1 cellular context compared by ENCODE assay signal in the genomic region with DNA sequence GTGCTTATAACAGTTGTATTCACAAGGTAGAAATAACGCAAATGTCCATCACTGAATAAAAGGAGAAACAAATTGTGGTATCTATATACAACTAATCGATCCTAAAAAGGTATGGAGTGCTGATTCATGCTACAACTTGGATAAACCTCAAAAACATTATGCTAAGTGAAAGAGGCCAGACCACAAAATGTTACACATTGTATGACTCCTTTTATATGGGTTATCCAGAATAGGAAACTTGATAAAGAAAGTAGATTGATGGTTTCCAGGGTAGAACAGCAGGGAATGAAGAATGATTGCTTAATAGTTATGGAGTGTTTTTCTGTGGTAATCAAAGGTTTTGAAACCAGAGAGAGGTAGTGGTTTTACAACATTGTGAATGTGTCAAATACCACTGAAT.
TF ChIP-seq lines count a peak whose summit lies in the region.

No MANE protein-coding gene starts in this region.

TF ChIP-seq in K562, 482 proteins besides CTCF, POLR2A, EP300 and RAD21:
- TF ChIP-seq CEBPG (CRISPR knock-in tag; IDR thresholded peaks at IDR 0.05) (no peak), CEBPG (tag; conservative IDR thresholded peaks at IDR 0.05 in 1 of 2, IDR thresholded peaks at IDR 0.05 in 1 of 2) (peak; percentile 86 to 90), ZNF75A (CRISPR knock-in tag; IDR thresholded peaks at IDR 0.05) (0 out of 2 replicates have a peak, but pooled peaks have one; percentile 49), HNRNPL (IDR thresholded peaks at IDR 0.05; ENCODE audit: low read depth, low read length) (no peak), ZNF408 (CRISPR knock-in tag; IDR thresholded peaks at IDR 0.05; ENCODE audit: low read depth) (no peak), C11orf30 (IDR thresholded peaks at IDR 0.05; ENCODE audit: low read depth) (peak; percentile 61; the same call in 1 of the 2 replicates), RBFOX2 (IDR thresholded peaks at IDR 0.05; ENCODE audit: low read depth, low read length) (peak; percentile 34; the same call in 1 of the 2 replicates), SMARCB1 (IDR thresholded peaks at IDR 0.05; ENCODE audit: insufficient read length, low read depth) (no peak), FOSL1 (tag; conservative IDR thresholded peaks at IDR 0.05) (0 out of 2 replicates have a peak, but pooled peaks have one; percentile 19), PCBP2 (IDR thresholded peaks at IDR 0.05; ENCODE audit: low read depth, low read length, poor library complexity, severe bottlenecking) (no peak), ZNF316 (IDR thresholded peaks at IDR 0.05) (peak; percentile 31), NFE2 (IDR thresholded peaks at IDR 0.05; ENCODE audit: low read depth) (peak; percentile 71), SOX6 (IDR thresholded peaks at IDR 0.05) (peak; percentile 38; the same call in 1 of the 2 replicates), ZNF766 (CRISPR knock-in tag; conservative IDR thresholded peaks at IDR 0.05) (0 out of 2 replicates have a peak, but pooled peaks have one; percentile 24), DPF2 (IDR thresholded peaks at IDR 0.05) (peak; percentile 52; the same call in 1 of the 2 replicates), SMAD2 (IDR thresholded peaks at IDR 0.05; ENCODE audit: low read depth, low read length) (no peak), ZNF431 (CRISPR knock-in tag; IDR thresholded peaks at IDR 0.05) (no peak), MAFG (tag; conservative IDR thresholded peaks at IDR 0.05) (0 out of 2 replicates have a peak, but pooled peaks have one; percentile 47), CEBPB (tag; IDR thresholded peaks at IDR 0.05) (peak; percentile 90), MCM5 (IDR thresholded peaks at IDR 0.05; ENCODE audit: low read depth) (no peak), RFX5 (IDR thresholded peaks at IDR 0.05; ENCODE audit: low read depth, low read length) (no peak), NFE2L1 (tag; IDR thresholded peaks at IDR 0.05; ENCODE audit: borderline replicate concordance, low read depth) (0 out of 2 replicates have a peak, but pooled peaks have one; percentile 12), ARID1B (IDR thresholded peaks at IDR 0.05) (0 out of 2 replicates have a peak, but pooled peaks have one; percentile 19)
- TF ChIP-seq, protein P1, sequence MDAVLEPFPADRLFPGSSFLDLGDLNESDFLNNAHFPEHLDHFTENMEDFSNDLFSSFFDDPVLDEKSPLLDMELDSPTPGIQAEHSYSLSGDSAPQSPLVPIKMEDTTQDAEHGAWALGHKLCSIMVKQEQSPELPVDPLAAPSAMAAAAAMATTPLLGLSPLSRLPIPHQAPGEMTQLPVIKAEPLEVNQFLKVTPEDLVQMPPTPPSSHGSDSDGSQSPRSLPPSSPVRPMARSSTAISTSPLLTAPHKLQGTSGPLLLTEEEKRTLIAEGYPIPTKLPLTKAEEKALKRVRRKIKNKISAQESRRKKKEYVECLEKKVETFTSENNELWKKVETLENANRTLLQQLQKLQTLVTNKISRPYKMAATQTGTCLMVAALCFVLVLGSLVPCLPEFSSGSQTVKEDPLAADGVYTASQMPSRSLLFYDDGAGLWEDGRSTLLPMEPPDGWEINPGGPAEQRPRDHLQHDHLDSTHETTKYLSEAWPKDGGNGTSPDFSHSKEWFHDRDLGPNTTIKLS (IDR thresholded peaks at IDR 0.05; ENCODE audit: borderline replicate concordance, low read depth): no peak
- TF ChIP-seq, protein P2, sequence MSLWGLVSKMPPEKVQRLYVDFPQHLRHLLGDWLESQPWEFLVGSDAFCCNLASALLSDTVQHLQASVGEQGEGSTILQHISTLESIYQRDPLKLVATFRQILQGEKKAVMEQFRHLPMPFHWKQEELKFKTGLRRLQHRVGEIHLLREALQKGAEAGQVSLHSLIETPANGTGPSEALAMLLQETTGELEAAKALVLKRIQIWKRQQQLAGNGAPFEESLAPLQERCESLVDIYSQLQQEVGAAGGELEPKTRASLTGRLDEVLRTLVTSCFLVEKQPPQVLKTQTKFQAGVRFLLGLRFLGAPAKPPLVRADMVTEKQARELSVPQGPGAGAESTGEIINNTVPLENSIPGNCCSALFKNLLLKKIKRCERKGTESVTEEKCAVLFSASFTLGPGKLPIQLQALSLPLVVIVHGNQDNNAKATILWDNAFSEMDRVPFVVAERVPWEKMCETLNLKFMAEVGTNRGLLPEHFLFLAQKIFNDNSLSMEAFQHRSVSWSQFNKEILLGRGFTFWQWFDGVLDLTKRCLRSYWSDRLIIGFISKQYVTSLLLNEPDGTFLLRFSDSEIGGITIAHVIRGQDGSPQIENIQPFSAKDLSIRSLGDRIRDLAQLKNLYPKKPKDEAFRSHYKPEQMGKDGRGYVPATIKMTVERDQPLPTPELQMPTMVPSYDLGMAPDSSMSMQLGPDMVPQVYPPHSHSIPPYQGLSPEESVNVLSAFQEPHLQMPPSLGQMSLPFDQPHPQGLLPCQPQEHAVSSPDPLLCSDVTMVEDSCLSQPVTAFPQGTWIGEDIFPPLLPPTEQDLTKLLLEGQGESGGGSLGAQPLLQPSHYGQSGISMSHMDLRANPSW (CRISPR knock-in tag; IDR thresholded peaks at IDR 0.05): no peak
- TF ChIP-seq, protein P3, sequence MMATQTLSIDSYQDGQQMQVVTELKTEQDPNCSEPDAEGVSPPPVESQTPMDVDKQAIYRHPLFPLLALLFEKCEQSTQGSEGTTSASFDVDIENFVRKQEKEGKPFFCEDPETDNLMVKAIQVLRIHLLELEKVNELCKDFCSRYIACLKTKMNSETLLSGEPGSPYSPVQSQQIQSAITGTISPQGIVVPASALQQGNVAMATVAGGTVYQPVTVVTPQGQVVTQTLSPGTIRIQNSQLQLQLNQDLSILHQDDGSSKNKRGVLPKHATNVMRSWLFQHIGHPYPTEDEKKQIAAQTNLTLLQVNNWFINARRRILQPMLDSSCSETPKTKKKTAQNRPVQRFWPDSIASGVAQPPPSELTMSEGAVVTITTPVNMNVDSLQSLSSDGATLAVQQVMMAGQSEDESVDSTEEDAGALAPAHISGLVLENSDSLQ (IDR thresholded peaks at IDR 0.05): 0 out of 2 replicates have a peak, but pooled peaks have one; percentile 22
- TF ChIP-seq, protein P4, sequence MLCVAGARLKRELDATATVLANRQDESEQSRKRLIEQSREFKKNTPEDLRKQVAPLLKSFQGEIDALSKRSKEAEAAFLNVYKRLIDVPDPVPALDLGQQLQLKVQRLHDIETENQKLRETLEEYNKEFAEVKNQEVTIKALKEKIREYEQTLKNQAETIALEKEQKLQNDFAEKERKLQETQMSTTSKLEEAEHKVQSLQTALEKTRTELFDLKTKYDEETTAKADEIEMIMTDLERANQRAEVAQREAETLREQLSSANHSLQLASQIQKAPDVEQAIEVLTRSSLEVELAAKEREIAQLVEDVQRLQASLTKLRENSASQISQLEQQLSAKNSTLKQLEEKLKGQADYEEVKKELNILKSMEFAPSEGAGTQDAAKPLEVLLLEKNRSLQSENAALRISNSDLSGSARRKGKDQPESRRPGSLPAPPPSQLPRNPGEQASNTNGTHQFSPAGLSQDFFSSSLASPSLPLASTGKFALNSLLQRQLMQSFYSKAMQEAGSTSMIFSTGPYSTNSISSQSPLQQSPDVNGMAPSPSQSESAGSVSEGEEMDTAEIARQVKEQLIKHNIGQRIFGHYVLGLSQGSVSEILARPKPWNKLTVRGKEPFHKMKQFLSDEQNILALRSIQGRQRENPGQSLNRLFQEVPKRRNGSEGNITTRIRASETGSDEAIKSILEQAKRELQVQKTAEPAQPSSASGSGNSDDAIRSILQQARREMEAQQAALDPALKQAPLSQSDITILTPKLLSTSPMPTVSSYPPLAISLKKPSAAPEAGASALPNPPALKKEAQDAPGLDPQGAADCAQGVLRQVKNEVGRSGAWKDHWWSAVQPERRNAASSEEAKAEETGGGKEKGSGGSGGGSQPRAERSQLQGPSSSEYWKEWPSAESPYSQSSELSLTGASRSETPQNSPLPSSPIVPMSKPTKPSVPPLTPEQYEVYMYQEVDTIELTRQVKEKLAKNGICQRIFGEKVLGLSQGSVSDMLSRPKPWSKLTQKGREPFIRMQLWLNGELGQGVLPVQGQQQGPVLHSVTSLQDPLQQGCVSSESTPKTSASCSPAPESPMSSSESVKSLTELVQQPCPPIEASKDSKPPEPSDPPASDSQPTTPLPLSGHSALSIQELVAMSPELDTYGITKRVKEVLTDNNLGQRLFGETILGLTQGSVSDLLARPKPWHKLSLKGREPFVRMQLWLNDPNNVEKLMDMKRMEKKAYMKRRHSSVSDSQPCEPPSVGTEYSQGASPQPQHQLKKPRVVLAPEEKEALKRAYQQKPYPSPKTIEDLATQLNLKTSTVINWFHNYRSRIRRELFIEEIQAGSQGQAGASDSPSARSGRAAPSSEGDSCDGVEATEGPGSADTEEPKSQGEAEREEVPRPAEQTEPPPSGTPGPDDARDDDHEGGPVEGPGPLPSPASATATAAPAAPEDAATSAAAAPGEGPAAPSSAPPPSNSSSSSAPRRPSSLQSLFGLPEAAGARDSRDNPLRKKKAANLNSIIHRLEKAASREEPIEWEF (CRISPR knock-in tag; IDR thresholded peaks at IDR 0.05): peak; percentile 57; the same call in 1 of the 2 replicates
- TF ChIP-seq, protein P5, sequence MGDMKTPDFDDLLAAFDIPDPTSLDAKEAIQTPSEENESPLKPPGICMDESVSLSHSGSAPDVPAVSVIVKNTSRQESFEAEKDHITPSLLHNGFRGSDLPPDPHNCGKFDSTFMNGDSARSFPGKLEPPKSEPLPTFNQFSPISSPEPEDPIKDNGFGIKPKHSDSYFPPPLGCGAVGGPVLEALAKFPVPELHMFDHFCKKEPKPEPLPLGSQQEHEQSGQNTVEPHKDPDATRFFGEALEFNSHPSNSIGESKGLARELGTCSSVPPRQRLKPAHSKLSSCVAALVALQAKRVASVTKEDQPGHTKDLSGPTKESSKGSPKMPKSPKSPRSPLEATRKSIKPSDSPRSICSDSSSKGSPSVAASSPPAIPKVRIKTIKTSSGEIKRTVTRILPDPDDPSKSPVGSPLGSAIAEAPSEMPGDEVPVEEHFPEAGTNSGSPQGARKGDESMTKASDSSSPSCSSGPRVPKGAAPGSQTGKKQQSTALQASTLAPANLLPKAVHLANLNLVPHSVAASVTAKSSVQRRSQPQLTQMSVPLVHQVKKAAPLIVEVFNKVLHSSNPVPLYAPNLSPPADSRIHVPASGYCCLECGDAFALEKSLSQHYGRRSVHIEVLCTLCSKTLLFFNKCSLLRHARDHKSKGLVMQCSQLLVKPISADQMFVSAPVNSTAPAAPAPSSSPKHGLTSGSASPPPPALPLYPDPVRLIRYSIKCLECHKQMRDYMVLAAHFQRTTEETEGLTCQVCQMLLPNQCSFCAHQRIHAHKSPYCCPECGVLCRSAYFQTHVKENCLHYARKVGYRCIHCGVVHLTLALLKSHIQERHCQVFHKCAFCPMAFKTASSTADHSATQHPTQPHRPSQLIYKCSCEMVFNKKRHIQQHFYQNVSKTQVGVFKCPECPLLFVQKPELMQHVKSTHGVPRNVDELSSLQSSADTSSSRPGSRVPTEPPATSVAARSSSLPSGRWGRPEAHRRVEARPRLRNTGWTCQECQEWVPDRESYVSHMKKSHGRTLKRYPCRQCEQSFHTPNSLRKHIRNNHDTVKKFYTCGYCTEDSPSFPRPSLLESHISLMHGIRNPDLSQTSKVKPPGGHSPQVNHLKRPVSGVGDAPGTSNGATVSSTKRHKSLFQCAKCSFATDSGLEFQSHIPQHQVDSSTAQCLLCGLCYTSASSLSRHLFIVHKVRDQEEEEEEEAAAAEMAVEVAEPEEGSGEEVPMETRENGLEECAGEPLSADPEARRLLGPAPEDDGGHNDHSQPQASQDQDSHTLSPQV (IDR thresholded peaks at IDR 0.05): 0 out of 2 replicates have a peak, but pooled peaks have one; percentile 36
